29 cellular contexts compared by ENCODE assay signal in the genomic region with DNA sequence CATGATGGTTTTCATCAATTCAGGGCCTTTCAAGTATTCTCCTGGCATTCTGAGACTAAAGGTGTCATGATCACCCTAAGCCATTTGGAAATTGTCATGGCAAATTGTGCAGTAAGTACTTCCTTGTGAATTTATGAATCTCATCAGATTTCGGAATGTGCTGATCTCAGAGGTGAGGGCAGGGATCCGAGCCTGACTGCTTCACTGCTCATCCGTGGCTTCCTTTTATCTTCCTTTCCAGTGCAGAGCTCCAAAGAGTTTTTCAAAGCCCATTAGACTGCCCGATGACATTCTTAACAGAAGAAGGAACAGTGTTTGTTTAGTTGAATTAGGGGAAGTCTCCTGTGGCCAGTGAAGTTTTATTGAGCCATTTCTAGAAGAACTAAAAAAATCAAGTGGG.
"Had no signal": no experiment of that assay in that cellular context is flagged by ENCODE, and none has a peak within 500 bp of the region (broad histone marks: within the 10 kb centered on the region; RNA-seq: fewer than 3 reads in every experiment).

No MANE protein-coding gene starts in this region.

- DNase-seq: activated CD4-positive, alpha-beta memory T cell treated with anti-CD3 and anti-CD28 coated beads for 36 hours; activated CD4-positive, alpha-beta T cell treated with anti-CD3 and anti-CD28 coated beads for 48 hours; activated CD8-positive, alpha-beta memory T cell treated with anti-CD3 and anti-CD28 coated beads, Interleukin-2, amount 50 U/mL, for 4 hours; activated effector memory CD4-positive, alpha-beta T cell treated with anti-CD3 and anti-CD28 coated beads, Interleukin-2, amount 50 U/mL, for 16 hours; activated naive CD4-positive, alpha-beta T cell treated with anti-CD3 and anti-CD28 coated beads for 36 hours; activated naive CD8-positive, alpha-beta T cell treated with anti-CD3 and anti-CD28 coated beads for 36 hours; activated T-cell treated with anti-CD3 and anti-CD28 coated beads, Interleukin-2, amount 50 U/mL, for 1 hour; brain microvascular endothelial cell; dorsolateral prefrontal cortex; effector memory CD4-positive, alpha-beta T cell; gastrocnemius medialis; islet precursor cell; left colon; naive B cell; nucleus accumbens; pancreas; sigmoid colon; small intestine; stimulated activated CD4-positive, alpha-beta T cell treated with anti-CD3 and anti-CD28 coated beads, Interleukin-4, amount 100 ng/mL, for 24 hours; T-helper 9 cell; uterus; WERI-Rb-1 had no signal

- ATAC-seq: activated CD4-positive, CD25-positive, alpha-beta regulatory T cell treated with anti-CD3 and anti-CD28 coated beads, Interleukin-2, amount 50 U/mL, for 24 hours; gastrocnemius medialis; left colon; stimulated activated effector memory CD8-positive, alpha-beta T cell treated with anti-CD3 and anti-CD28 coated beads, Interleukin-12 subunit alpha, Interleukin-12 subunit beta, amount 100 ng/mL, for 72 hours had no signal

- H3K27ac ChIP-seq: brain microvascular endothelial cell, coronary artery, dorsolateral prefrontal cortex, gastrocnemius medialis, hepatocyte, pancreas, prostate gland, sigmoid colon, thoracic aorta, uterus, WERI-Rb-1 had no signal

- H3K4me3 ChIP-seq: coronary artery, dorsolateral prefrontal cortex, gastrocnemius medialis, hepatocyte, pancreas, prostate gland, sigmoid colon, thoracic aorta, uterus had no signal

- FAIRE-seq: astrocyte, pancreas, small intestine had no signal

- H3K27me3 ChIP-seq: brain microvascular endothelial cell, hepatocyte, pancreas, sigmoid colon, uterus had no signal

- H3K4me2 ChIP-seq: hepatocyte had no signal

- H3K36me3 ChIP-seq: brain microvascular endothelial cell, gastrocnemius medialis, pancreas, prostate gland, sigmoid colon, thoracic aorta, uterus, WERI-Rb-1 had no signal

- H3K9me3 ChIP-seq: gastrocnemius medialis, pancreas, prostate gland, sigmoid colon, thoracic aorta, uterus had no signal

- H3K4me1 ChIP-seq: gastrocnemius medialis, pancreas, prostate gland, uterus had no signal
